Comparison of ENCODE assay signal across 8 cellular contexts in genomic region chr15:99507016-99507731, GRCh38. TPM values are rescaled to one million over a fixed set of nuclear protein-coding genes. Genes with fewer than 3 reads are reported as not detected.
DNase-seq lines count a peak whose midpoint lies in the region; ATAC-seq, FAIRE-seq and TF ChIP-seq lines count a peak whose summit lies in the region.

No MANE protein-coding gene starts in this region.

- H3F3A ChIP-seq in GM23338 (replicated peaks; ENCODE audit: low read depth): no peaks in the 10 kb centered on the region
- H3F3A ChIP-seq in PC-3 (ENCODE audit: low read length, unreplicated experiment): no peaks in the 10 kb centered on the region

- H2AFZ ChIP-seq in GM23338: peak overlapping the region; percentile 63; the same call in 1 of the 2 replicates
- 0 out of 2 replicates have a peak overlapping the region, but pooled peaks have one; percentile 69 for H2AFZ ChIP-seq in PC-3 (ENCODE audit: low read length)

- no peak overlapping the region for H3K27ac Mint-ChIP-seq in GM23338

- peaks cover 3% of the 10 kb centered on the region; the same call in 1 of the 3 replicates for H3K4me1 Mint-ChIP-seq in GM23338

- no peak for ATAC-seq in GM23338
- no peak for ATAC-seq in PC-3
- peak; percentile 86 to 91 (median 88) for ATAC-seq in heart left ventricle
- ATAC-seq in HG03097 (IDR thresholded peaks at IDR 0.05; ENCODE audit: low FRiP score, unreplicated experiment): no peak

- H3K27ac ChIP-seq in GM23338 (ENCODE audit: low read depth) (no peak overlapping the region), PC-3 (ENCODE audit: low read length) (peak overlapping the region; percentile 73; the same call in 1 of the 2 replicates), heart left ventricle (peak overlapping the region; percentile 19 to 91 (median 80)), spleen (peak overlapping the region; percentile 21 to 85 (median 73))

- H3K4me2 ChIP-seq in GM23338 (no peak overlapping the region), PC-3 (ENCODE audit: low read length) (no peak overlapping the region)

- H3K36me3 Mint-ChIP-seq in GM23338 (ENCODE audit: low read depth): no peaks in the 10 kb centered on the region

- DNase-seq in GM23338 (ENCODE audit: low spot score) (no peak), PC-3 (no peak), heart left ventricle (peak; percentile 78 to 87 (median 81)), spleen (peak; percentile 70), GM10266 (ENCODE audit: extremely low spot score) (no peak), RCC 7860 (ENCODE audit: low spot score) (no peak)
- no peak for DNase-seq in stimulated activated CD4-positive, alpha-beta T cell treated with anti-CD3 and anti-CD28 coated beads, Interleukin-4, amount 100 ng/mL, for 1 hour

- no peaks in the 10 kb centered on the region for H3K4me1 ChIP-seq in GM23338 (ENCODE audit: insufficient read depth)
- peaks cover 32% of the 10 kb centered on the region for H3K4me1 ChIP-seq in PC-3 (ENCODE audit: insufficient read depth, low read length)
- H3K4me1 ChIP-seq in heart left ventricle: peaks cover 3 to 88% (median 41%) of the 10 kb centered on the region in 12 donors
- peaks cover 38 to 100% (median 86%) of the 10 kb centered on the region in 6 donors for H3K4me1 ChIP-seq in spleen

- BruUV-seq in PC-3 (replicated peaks; lab: Mats Ljungman, UMichigan): no TSS peak

- H3K9ac ChIP-seq in PC-3 (ENCODE audit: low read length): no peak overlapping the region

- CTCF ChIA-PET in PC-3 (lab: Charles Lee): no interaction called here

- H3K4me3 Mint-ChIP-seq in GM23338: no peak overlapping the region

- TF ChIP-seq POLR2A in heart left ventricle (IDR thresholded peaks at IDR 0.05) (no peak), spleen (IDR thresholded peaks at IDR 0.05) (no peak)

- no peaks in the 10 kb centered on the region for H3K79me2 ChIP-seq in GM23338 (replicated peaks; ENCODE audit: insufficient read depth)
- no peaks in the 10 kb centered on the region for H3K79me2 ChIP-seq in PC-3 (ENCODE audit: low read length)

- no peak for FAIRE-seq in RCC 7860 (lab: Jason Lieb, UNC)

- H3K36me3 ChIP-seq in GM23338 (ENCODE audit: insufficient read depth) (no peaks in the 10 kb centered on the region), PC-3 (ENCODE audit: low read depth, low read length) (no peaks in the 10 kb centered on the region), heart left ventricle (no peaks in the 10 kb centered on the region), spleen (no peaks in the 10 kb centered on the region)

- H3K9me3 Mint-ChIP-seq in GM23338: no peaks in the 10 kb centered on the region

- POLR2A ChIA-PET in PC-3 (lab: Charles Lee; ENCODE audit: unreplicated experiment): no interaction called here

- no peaks in the 10 kb centered on the region for H4K20me1 ChIP-seq in GM23338 (replicated peaks; ENCODE audit: insufficient read depth)
- no peaks in the 10 kb centered on the region for H4K20me1 ChIP-seq in PC-3 (ENCODE audit: low read length)

- 17 to 22% (median 20%) methylated on average over 13 of the region's 13 CpGs for WGBS in heart left ventricle, 4 donors
- WGBS in spleen, 5 donors: 40 to 44% (median 41%) methylated on average over 13 of the region's 13 CpGs

- H3K9me2 ChIP-seq in GM23338 (ENCODE audit: insufficient read depth) (peaks cover 5% of the 10 kb centered on the region; the same call in 1 of the 2 replicates), PC-3 (replicated peaks; ENCODE audit: low read length) (no peaks in the 10 kb centered on the region)

- peaks cover 3% of the 10 kb centered on the region for H3K27me3 Mint-ChIP-seq in GM23338 (ENCODE audit: insufficient read depth, low read depth, poor library complexity)

- H3K27me3 ChIP-seq in GM23338 (ENCODE audit: insufficient read depth) (no peaks in the 10 kb centered on the region), PC-3 (ENCODE audit: low read length) (no peaks in the 10 kb centered on the region), heart left ventricle (no peaks in the 10 kb centered on the region), spleen (replicated peaks in 1 of 7) (no peaks in the 10 kb centered on the region)

- TF ChIP-seq CTCF in GM23338 (conservative IDR thresholded peaks at IDR 0.05; ENCODE audit: low read depth in 2 of 2): no peak
- no peak for TF ChIP-seq CTCF in PC-3 (conservative IDR thresholded peaks at IDR 0.05; ENCODE audit: low read depth, low read length)
- no peak for TF ChIP-seq CTCF in heart left ventricle (IDR thresholded peaks at IDR 0.05)
- no peak for TF ChIP-seq CTCF in spleen (IDR thresholded peaks at IDR 0.05 in 8 of 11, conservative IDR thresholded peaks at IDR 0.05 in 3 of 11)
- no peak for TF ChIP-seq CTCF in GM10266 (IDR thresholded peaks at IDR 0.05; ENCODE audit: control insufficient read depth, insufficient read depth, low read depth, missing control alignments)

- H3K9me3 ChIP-seq in PC-3 (ENCODE audit: low read length): no peaks in the 10 kb centered on the region
- H3K9me3 ChIP-seq in heart left ventricle: no peaks in the 10 kb centered on the region
- no peaks in the 10 kb centered on the region for H3K9me3 ChIP-seq in spleen

- intact Hi-C loops in PC-3 (cut with micrococcal nuclease) (no loop called here), heart left ventricle (cut with DNase I) (loop anchor here (2.0 to 10.0 kb wide), 10 partner anchors 20 to 102 kb away; partner anchors contain the start of gene MEF2A (in 6 of the 10)), spleen (cut with DNase I; ENCODE audit: low total_unique reads) (no loop called here)

- no peak overlapping the region for H3K4me3 ChIP-seq in GM23338
- H3K4me3 ChIP-seq in PC-3 (ENCODE audit: low read length): no peak overlapping the region
- peak overlapping the region in 4 of 12 donors; percentile 3 to 20 (median 14) for H3K4me3 ChIP-seq in heart left ventricle
- peak overlapping the region in 1 of 8 donors; percentile 4 for H3K4me3 ChIP-seq in spleen

TF ChIP-seq in GM23338, 12 proteins besides CTCF, POLR2A, EP300 and RAD21:
- TF ChIP-seq CREB1 (CRISPR knock-in tag; IDR thresholded peaks at IDR 0.05; ENCODE audit: low read depth) (no peak), REST (IDR thresholded peaks at IDR 0.05; ENCODE audit: unreplicated experiment) (no peak), EZH2 (IDR thresholded peaks at IDR 0.05; ENCODE audit: low read depth, unreplicated experiment) (no peak), JUNB (IDR thresholded peaks at IDR 0.05; ENCODE audit: unreplicated experiment) (no peak), POLR2AphosphoS5 (IDR thresholded peaks at IDR 0.05; ENCODE audit: low read depth) (no peak)

RNA-seq across cellular contexts. Expression of gene MEF2A, which starts 58.6 kb away (rescaled TPM):
- 42.3 and 46.1 TPM in 2 replicates for total RNA-seq in GM23338 (2014; rRNA removed; shearing (Covaris generic))
- 17.7 and 20.3 TPM in 2 replicates for polyA plus RNA-seq in GM23338 (2016; fragmentation: Nextera tagmentation; extraction: Ambion mirVana)
- 16.5 and 21.3 TPM in 2 replicates for total RNA-seq in PC-3 (2014; rRNA removed)
- 100 to 1,000 TPM; 131 to 192 (median 160) TPM for total RNA-seq in heart left ventricle
- 10 to 100 TPM; 53.4 to 54.2 TPM for polyA plus RNA-seq in heart left ventricle
- total RNA-seq in spleen: 100 to 1,000 TPM in 3 of 7 donors, 10 to 100 TPM in 4; 74.2 to 143 (median 96.4) TPM
- 10 to 100 TPM; 21.9 to 27.8 (median 27.2) TPM for polyA plus RNA-seq in spleen

Comparison
In these comparisons a context has a peak if more than half of its experiments do, and no peak if none do; other contexts are left out.
1. ATAC-seq: peak in heart left ventricle (4 of 4); none in GM23338 (single experiment), PC-3 (single experiment) and HG03097 (single experiment).
2. DNase-seq: peak in heart left ventricle (5 of 5) and spleen (single experiment); none in GM23338 (single experiment), PC-3 (single experiment), GM10266 (single experiment), stimulated activated CD4-positive, alpha-beta T cell treated with anti-CD3 and anti-CD28 coated beads, Interleukin-4, amount 100 ng/mL, for 1 hour (single experiment) and RCC 7860 (single experiment).
3. intact Hi-C loops: an anchor here in heart left ventricle (2.0 to 10.0 kb wide); none called in PC-3 and spleen.